In genomic region chr1:178284059-178284458, GRCh38 we compare ENCODE assay signal across 13 cellular contexts.
A peak's percentile ranks its signal among the peaks of the same experiment; 100 is the strongest.
DNase-seq lines count a peak whose midpoint lies in the region; ATAC-seq and TF ChIP-seq lines count a peak whose summit lies in the region.
"Had no signal": no experiment of that assay in that cellular context is flagged by ENCODE, and none has a peak within 500 bp of the region (broad histone marks: within the 10 kb centered on the region; RNA-seq: fewer than 3 reads in every experiment).

No MANE protein-coding gene starts in this region.

- H3K79me2 ChIP-seq in mammary epithelial cell (ENCODE audit: insufficient read depth, low read length) = peaks cover 60% of the 10 kb centered on the region

- H3K4me3 ChIP-seq in mammary epithelial cell (replicated peaks in 1 of 3; ENCODE audit: insufficient read depth in 1 of 3, low read depth in 2 of 3, low read length in 3 of 3) = no peak overlapping the region
- no peak overlapping the region for H3K4me3 ChIP-seq in mesenchymal stem cell (ENCODE audit: insufficient read depth in 1 of 2, low read depth in 1 of 2, low read length in 2 of 2)
- no peak overlapping the region for H3K4me3 ChIP-seq in prostate gland
- H3K4me3 ChIP-seq: thoracic aorta had no signal

- no peak overlapping the region for H2BK5ac ChIP-seq in mesenchymal stem cell (ENCODE audit: low read depth, low read length, poor library complexity, severe bottlenecking)

- CTCF ChIA-PET in mammary epithelial cell (lab: Charles Lee; ENCODE audit: low non-redundant PET) = no interaction called here

- H3K4me2 ChIP-seq in mammary epithelial cell (ENCODE audit: insufficient read depth, low read depth, low read length) (no peak overlapping the region), mesenchymal stem cell (ENCODE audit: low read length, poor library complexity, severe bottlenecking) (no peak overlapping the region)

- 67% methylated on average over 3 of the region's 3 CpGs for WGBS in mammary epithelial cell (ENCODE audit: low coverage, missing lambda C conversion rate)
- 78% methylated on average over 3 of the region's 3 CpGs for WGBS in mesenchymal stem cell
- 41% methylated on average over 3 of the region's 3 CpGs for WGBS in prostate gland

- peaks cover 6% of the 10 kb centered on the region for H3K79me1 ChIP-seq in mesenchymal stem cell (replicated peaks; ENCODE audit: low read length, poor library complexity, severe bottlenecking)

- no peak overlapping the region for H3K4ac ChIP-seq in mesenchymal stem cell (ENCODE audit: low read depth in 1 of 2, low read length in 2 of 2)

- H3K4me1 ChIP-seq in mammary epithelial cell (ENCODE audit: insufficient read depth, low read length) (peaks cover 18% of the 10 kb centered on the region), mesenchymal stem cell (ENCODE audit: control insufficient read depth, insufficient read depth, low read depth, low read length) (no peaks in the 10 kb centered on the region), prostate gland (replicated peaks) (no peaks in the 10 kb centered on the region)

- DNase-seq in HFFc6 (no peak), NOMO-1 (lab: John Stamatoyannopoulos, UW; ENCODE audit: unreplicated experiment in 2 of 2) (peak; percentile 51 to 59), mammary epithelial cell (no peak), mesenchymal stem cell (peak; percentile 19), prostate gland (ENCODE audit: low spot score) (no peak), NK-92 (lab: John Stamatoyannopoulos, UW; ENCODE audit: unreplicated experiment) (no peak)
- no peak for DNase-seq in stimulated activated naive CD8-positive, alpha-beta T cell treated with anti-CD3 and anti-CD28 coated beads, Interleukin-15, Interleukin-2, amounts not matched to agents 100 U/mL and 50 U/mL, for 24 hours
- DNase-seq: CD8-positive, alpha-beta memory T cell; effector CD8-positive, alpha-beta T cell; left colon; NCI-H345 had no signal

- H3K36me3 ChIP-seq in mammary epithelial cell (ENCODE audit: insufficient read depth, low read length) (peaks cover 14% of the 10 kb centered on the region), mesenchymal stem cell (ENCODE audit: control insufficient read depth in 1 of 2, insufficient read depth in 2 of 2, low read depth in 1 of 2, low read length in 2 of 2) (peaks cover 0 to 40% of the 10 kb centered on the region in 2 experiments), prostate gland (no peaks in the 10 kb centered on the region)
- H3K36me3 ChIP-seq: thoracic aorta had no signal

- H2AK5ac ChIP-seq in mesenchymal stem cell (ENCODE audit: low read length, severe bottlenecking) = no peak overlapping the region

- H2AFZ ChIP-seq in mammary epithelial cell (ENCODE audit: low read depth, low read length) = no peak overlapping the region
- H2AFZ ChIP-seq in mesenchymal stem cell (ENCODE audit: low read depth, low read length) = no peak overlapping the region

- dilution Hi-C loops in mammary epithelial cell (cut with HindIII; ENCODE audit: low sequenced_read_pairs) = no loop called here

- intact Hi-C loops in mammary epithelial cell (cut with micrococcal nuclease) (no loop called here), prostate gland (cut with DNase I) (loop anchor here (5.0 to 10.0 kb wide), 3 partner anchors 189 to 329 kb away; partner anchors contain the start of gene RASAL2)

- H3K27ac Mint-ChIP-seq in HFFc6 = peak overlapping the region; percentile 3; the same call in 1 of the 2 replicates
- H3K27ac Mint-ChIP-seq: CD8-positive, alpha-beta memory T cell had no signal

- H3K14ac ChIP-seq in mesenchymal stem cell (ENCODE audit: low read length in 2 of 2) = no peak overlapping the region

- no peak overlapping the region for H3K4me3 Mint-ChIP-seq in HFFc6
- H3K4me3 Mint-ChIP-seq: CD8-positive, alpha-beta memory T cell had no signal

- peaks cover 14% of the 10 kb centered on the region for H3K36me3 Mint-ChIP-seq in HFFc6 (ENCODE audit: low read depth)
- H3K36me3 Mint-ChIP-seq: CD8-positive, alpha-beta memory T cell had no signal

- H3K9me3 ChIP-seq in mammary epithelial cell (replicated peaks; ENCODE audit: insufficient read depth, low read length) (no peaks in the 10 kb centered on the region), mesenchymal stem cell (ENCODE audit: control insufficient read depth, low read length) (no peaks in the 10 kb centered on the region), prostate gland (no peaks in the 10 kb centered on the region)
- H3K9me3 ChIP-seq: thoracic aorta had no signal

- H3K18ac ChIP-seq in mesenchymal stem cell (ENCODE audit: low read depth in 1 of 2, low read length in 2 of 2) = no peak overlapping the region

- H3K27me3 Mint-ChIP-seq in HFFc6 (ENCODE audit: insufficient read depth) = no peaks in the 10 kb centered on the region; the same call in 1 of the 2 replicates

- H3K9me3 Mint-ChIP-seq in HFFc6 = no peaks in the 10 kb centered on the region
- H3K9me3 Mint-ChIP-seq: CD8-positive, alpha-beta memory T cell had no signal

- ATAC-seq in GM21367 (IDR thresholded peaks at IDR 0.05; ENCODE audit: unreplicated experiment) = no peak
- no peak for ATAC-seq in stimulated activated naive CD8-positive, alpha-beta T cell treated with anti-CD3 and anti-CD28 coated beads, Interleukin-15, Interleukin-2, amounts not matched to agents 100 U/mL and 50 U/mL, for 24 hours
- ATAC-seq: left colon had no signal

- H4K91ac ChIP-seq in mesenchymal stem cell (ENCODE audit: low read length) = no peak overlapping the region

- H3K27ac ChIP-seq in mammary epithelial cell (ENCODE audit: insufficient read depth, low read depth, low read length) (peak overlapping the region; percentile 55), mesenchymal stem cell (ENCODE audit: low read length, poor library complexity, severe bottlenecking) (no peak overlapping the region), prostate gland (no peak overlapping the region)
- H3K27ac ChIP-seq: thoracic aorta had no signal

- no peak overlapping the region for H2BK12ac ChIP-seq in mesenchymal stem cell (ENCODE audit: low read length in 2 of 2)

- no peak for TF ChIP-seq POLR2A in prostate gland (IDR thresholded peaks at IDR 0.05)

- H3K23ac ChIP-seq in mesenchymal stem cell (ENCODE audit: low read length in 2 of 2) = no peak overlapping the region

- H3K9ac ChIP-seq in mammary epithelial cell (ENCODE audit: insufficient read depth, low read length) = no peak overlapping the region
- H3K9ac ChIP-seq in mesenchymal stem cell (ENCODE audit: low read length) = no peak overlapping the region

- H2BK15ac ChIP-seq in mesenchymal stem cell (ENCODE audit: low read depth, poor library complexity, severe bottlenecking) = no peak overlapping the region

- TSS peak; percentile 5 for BruUV-seq in mammary epithelial cell (replicated peaks; lab: Mats Ljungman, UMichigan)

- in situ Hi-C loops in mammary epithelial cell (cut with MboI; ENCODE audit: low sequenced_read_pairs in 2 of 2) = loop anchor here in 1 of 2 donors (10.0 kb wide), 1 partner anchor 329 kb away; no protein-coding TSS in a partner anchor

- H4K20me1 ChIP-seq in mammary epithelial cell (ENCODE audit: insufficient read depth, low read length) = no peaks in the 10 kb centered on the region

- TF ChIP-seq CTCF in HFFc6 (IDR thresholded peaks at IDR 0.05) (peak; percentile 50; the same call in 1 of the 2 replicates), mammary epithelial cell (conservative IDR thresholded peaks at IDR 0.05 in 1 of 2, IDR thresholded peaks at IDR 0.05 in 1 of 2; ENCODE audit: extremely low read depth in 1 of 2, insufficient read depth in 1 of 2, low read depth in 1 of 2, low read length in 2 of 2) (no peak), prostate gland (IDR thresholded peaks at IDR 0.05) (no peak)

- peaks cover 49% of the 10 kb centered on the region for H3K4me1 Mint-ChIP-seq in HFFc6 (ENCODE audit: low read depth)
- H3K4me1 Mint-ChIP-seq: CD8-positive, alpha-beta memory T cell had no signal

- no peak overlapping the region for H4K8ac ChIP-seq in mesenchymal stem cell (ENCODE audit: low read length)

- no peak overlapping the region for H2BK120ac ChIP-seq in mesenchymal stem cell (ENCODE audit: low read depth, low read length)

- H3K27me3 ChIP-seq in mammary epithelial cell (ENCODE audit: insufficient read depth, low read length) = no peaks in the 10 kb centered on the region
- H3K27me3 ChIP-seq in mesenchymal stem cell (ENCODE audit: control insufficient read depth in 1 of 2, insufficient read depth in 1 of 2, low read length in 2 of 2) = no peaks in the 10 kb centered on the region
- H3K27me3 ChIP-seq in prostate gland (replicated peaks; ENCODE audit: insufficient read depth) = no peaks in the 10 kb centered on the region

Comparison
In these comparisons a context has a peak if more than half of its experiments do, and no peak if none do; other contexts are left out.
1. DNase-seq: peak in NOMO-1 (2 of 2) and mesenchymal stem cell (single experiment); none in HFFc6 (single experiment), mammary epithelial cell (single experiment), prostate gland (single experiment), stimulated activated naive CD8-positive, alpha-beta T cell treated with anti-CD3 and anti-CD28 coated beads, Interleukin-15, Interleukin-2, amounts not matched to agents 100 U/mL and 50 U/mL, for 24 hours (single experiment) and NK-92 (single experiment).